16 cellular contexts compared by ENCODE assay signal in genomic region chr20:63361507-63362425, GRCh38. TPM values are rescaled to one million over a fixed set of nuclear protein-coding genes. Genes with fewer than 3 reads are reported as not detected.
DNase-seq lines count a peak whose midpoint lies in the region; ATAC-seq, FAIRE-seq and TF ChIP-seq lines count a peak whose summit lies in the region.
"Had no signal": no experiment of that assay in that cellular context is flagged by ENCODE, and none has a peak within 500 bp of the region (broad histone marks: within the 10 kb centered on the region; RNA-seq: fewer than 3 reads in every experiment).

No MANE protein-coding gene starts in this region.

- H3K27me3 ChIP-seq in H1 (replicated peaks in 1 of 4; ENCODE audit: control insufficient read depth in 3 of 4, extremely low read depth in 1 of 4, insufficient read depth in 3 of 4, low read length in 3 of 4): peaks cover 0 to 29% (median 18%) of the 10 kb centered on the region in 4 experiments; a peak in 6 of 7 replicates

- FAIRE-seq in H1 (lab: Jason Lieb, UNC): no peak
- FAIRE-seq: D721Med, islet of Langerhans had no signal

- H3K4me3 Mint-ChIP-seq in activated naive CD8-positive, alpha-beta T cell treated with anti-CD3 and anti-CD28 coated beads for 36 hours: no peak overlapping the region
- H3K4me3 Mint-ChIP-seq in activated naive CD8-positive, alpha-beta T cell treated with anti-CD3 and anti-CD28 coated beads, Interleukin-2, amount 50 U/mL, for 24 hours: no peak overlapping the region
- H3K4me3 Mint-ChIP-seq in stimulated activated memory B cell treated with anti-CD40 and anti-IgM and Interleukin-4, amounts not matched to agents 10 μg/mL and 1 μg/mL and 100 μg/mL, for 72 hours: no peak overlapping the region
- H3K4me3 Mint-ChIP-seq: HFFc6 had no signal

- TF ChIP-seq CTCF in H1 (IDR thresholded peaks at IDR 0.05; ENCODE audit: control extremely low read depth in 1 of 3, insufficient read depth in 1 of 3, low read depth in 1 of 3, low read length in 3 of 3): no peak

- H3K4me1 Mint-ChIP-seq in activated naive CD8-positive, alpha-beta T cell treated with anti-CD3 and anti-CD28 coated beads for 36 hours: no peaks in the 10 kb centered on the region
- H3K4me1 Mint-ChIP-seq in activated naive CD8-positive, alpha-beta T cell treated with anti-CD3 and anti-CD28 coated beads, Interleukin-2, amount 50 U/mL, for 24 hours: no peaks in the 10 kb centered on the region
- H3K4me1 Mint-ChIP-seq in stimulated activated memory B cell treated with anti-CD40 and anti-IgM and Interleukin-4, amounts not matched to agents 10 μg/mL and 1 μg/mL and 100 μg/mL, for 72 hours: peaks cover 7% of the 10 kb centered on the region

- no peak for ATAC-seq in activated naive CD8-positive, alpha-beta T cell treated with anti-CD3 and anti-CD28 coated beads, Interleukin-2, amount 50 U/mL, for 24 hours
- ATAC-seq in stimulated activated memory B cell treated with anti-CD40 and anti-IgM and Interleukin-4, amounts not matched to agents 10 μg/mL and 1 μg/mL and 100 μg/mL, for 72 hours: peak; percentile 12
- no peak for ATAC-seq in HG03280 (IDR thresholded peaks at IDR 0.05; ENCODE audit: unreplicated experiment)

- H4K5ac ChIP-seq in H1 (ENCODE audit: insufficient read length, low read depth, low read length): no peak overlapping the region

- peaks cover 43% of the 10 kb centered on the region for H3K27me3 Mint-ChIP-seq in activated naive CD8-positive, alpha-beta T cell treated with anti-CD3 and anti-CD28 coated beads for 36 hours
- peaks cover 18% of the 10 kb centered on the region for H3K27me3 Mint-ChIP-seq in activated naive CD8-positive, alpha-beta T cell treated with anti-CD3 and anti-CD28 coated beads, Interleukin-2, amount 50 U/mL, for 24 hours
- peaks cover 87% of the 10 kb centered on the region for H3K27me3 Mint-ChIP-seq in stimulated activated memory B cell treated with anti-CD40 and anti-IgM and Interleukin-4, amounts not matched to agents 10 μg/mL and 1 μg/mL and 100 μg/mL, for 72 hours

- no peaks in the 10 kb centered on the region for H3K9me3 Mint-ChIP-seq in activated naive CD8-positive, alpha-beta T cell treated with anti-CD3 and anti-CD28 coated beads for 36 hours
- no peaks in the 10 kb centered on the region for H3K9me3 Mint-ChIP-seq in activated naive CD8-positive, alpha-beta T cell treated with anti-CD3 and anti-CD28 coated beads, Interleukin-2, amount 50 U/mL, for 24 hours
- H3K9me3 Mint-ChIP-seq in stimulated activated memory B cell treated with anti-CD40 and anti-IgM and Interleukin-4, amounts not matched to agents 10 μg/mL and 1 μg/mL and 100 μg/mL, for 72 hours: no peaks in the 10 kb centered on the region
- H3K9me3 Mint-ChIP-seq: HFFc6 had no signal

- H3K36me3 Mint-ChIP-seq in activated naive CD8-positive, alpha-beta T cell treated with anti-CD3 and anti-CD28 coated beads for 36 hours: no peaks in the 10 kb centered on the region
- no peaks in the 10 kb centered on the region for H3K36me3 Mint-ChIP-seq in activated naive CD8-positive, alpha-beta T cell treated with anti-CD3 and anti-CD28 coated beads, Interleukin-2, amount 50 U/mL, for 24 hours (ENCODE audit: low read depth)
- no peaks in the 10 kb centered on the region for H3K36me3 Mint-ChIP-seq in stimulated activated memory B cell treated with anti-CD40 and anti-IgM and Interleukin-4, amounts not matched to agents 10 μg/mL and 1 μg/mL and 100 μg/mL, for 72 hours

- TF ChIP-seq RAD21 in H1 (IDR thresholded peaks at IDR 0.05 in 1 of 2, conservative IDR thresholded peaks at IDR 0.05 in 1 of 2; ENCODE audit: low read depth in 2 of 2, low read length in 2 of 2): no peak

- H3K14ac ChIP-seq in H1 (ENCODE audit: insufficient read length): no peak overlapping the region

- peak overlapping the region; percentile 97; the same call in 1 of the 2 replicates for H2BK20ac ChIP-seq in H1 (ENCODE audit: low read length)

- H3K23me2 ChIP-seq in H1 (ENCODE audit: low read depth, low read length): peaks cover 10% of the 10 kb centered on the region; the same call in 1 of the 2 replicates

- POLR2A ChIA-PET in H1 (lab: Charles Lee; ENCODE audit: partially characterized antibody): interaction anchor here (0.8 to 1.8 kb wide), 7 partner anchors 10 to 155 kb away, joined by 3 to 9 read pairs (median 3); partner anchors contain the start of gene NKAIN4

- no peaks in the 10 kb centered on the region for H3K79me1 ChIP-seq in H1 (ENCODE audit: low read depth, low read length)

- H2AK5ac ChIP-seq in H1 (ENCODE audit: low read depth, low read length): no peak overlapping the region

- H3K4me3 ChIP-seq in H1 (ENCODE audit: extremely low read depth in 1 of 4, insufficient read depth in 2 of 4, low read depth in 3 of 4, low read length in 4 of 4): peak overlapping the region; percentile 32 to 64 (median 50)
- H3K4me3 ChIP-seq: smooth muscle cell had no signal

- peak overlapping the region; percentile 85 for H4K91ac ChIP-seq in H1 (replicated peaks; ENCODE audit: insufficient read length, low read length)

- no peaks in the 10 kb centered on the region for H3K79me2 ChIP-seq in H1 (ENCODE audit: control insufficient read depth in 1 of 2, insufficient read depth in 2 of 2, low read length in 2 of 2)

- H4K8ac ChIP-seq in H1 (ENCODE audit: extremely low read depth, insufficient read depth, low read length): peak overlapping the region; percentile 68; the same call in 1 of the 2 replicates

- TF ChIP-seq EP300 in H1 (IDR thresholded peaks at IDR 0.05; ENCODE audit: borderline replicate concordance in 1 of 2, low read depth in 2 of 2, low read length in 2 of 2): no peak

- 0 out of 2 replicates have a peak overlapping the region, but pooled peaks have one; percentile 5 for H2AFZ ChIP-seq in H1 (ENCODE audit: low read length)

- peaks cover 0 to 21% (median 15%) of the 10 kb centered on the region in 4 experiments; a peak in 6 of 7 replicates for H3K4me1 ChIP-seq in H1 (replicated peaks in 1 of 4; ENCODE audit: control insufficient read depth in 3 of 4, insufficient read depth in 4 of 4, low read length in 3 of 4)

- peaks cover 0 to 4% of the 10 kb centered on the region in 2 experiments for H4K20me1 ChIP-seq in H1 (replicated peaks in 1 of 2; ENCODE audit: control insufficient read depth in 1 of 2, insufficient read depth in 2 of 2, low read length in 2 of 2)

- peak; percentile 22 for DNase-seq in activated naive CD8-positive, alpha-beta T cell treated with anti-CD3 and anti-CD28 coated beads for 36 hours
- DNase-seq in activated naive CD8-positive, alpha-beta T cell treated with anti-CD3 and anti-CD28 coated beads, Interleukin-2, amount 50 U/mL, for 24 hours: no peak
- DNase-seq in NCI-H2107 (lab: John Stamatoyannopoulos, UW): peak; percentile 77
- DNase-seq in H1 (ENCODE audit: low read depth in 1 of 2, low spot score in 2 of 2): peak in 1 of 2 experiments; percentile 74
- no peak for DNase-seq in midbrain (lab: John Stamatoyannopoulos, UW)
- DNase-seq in AG20443 (ENCODE audit: low spot score): no peak
- DNase-seq: foreskin melanocyte, HFFc6, Kasumi-1, NCI-H2081 had no signal

- H3K9me3 ChIP-seq in H1 (ENCODE audit: insufficient read depth in 2 of 2, low read depth in 1 of 2, low read length in 1 of 2): no peaks in the 10 kb centered on the region

- H3K18ac ChIP-seq in H1 (ENCODE audit: extremely low read depth, low read length): peak overlapping the region; percentile 83

- peak overlapping the region; percentile 44; the same call in 1 of the 2 replicates for H2BK5ac ChIP-seq in H1 (ENCODE audit: low read depth, low read length)

- H3K27ac Mint-ChIP-seq in activated naive CD8-positive, alpha-beta T cell treated with anti-CD3 and anti-CD28 coated beads for 36 hours: no peak overlapping the region
- H3K27ac Mint-ChIP-seq in activated naive CD8-positive, alpha-beta T cell treated with anti-CD3 and anti-CD28 coated beads, Interleukin-2, amount 50 U/mL, for 24 hours: no peak overlapping the region
- H3K27ac Mint-ChIP-seq in stimulated activated memory B cell treated with anti-CD40 and anti-IgM and Interleukin-4, amounts not matched to agents 10 μg/mL and 1 μg/mL and 100 μg/mL, for 72 hours: no peak overlapping the region
- H3K27ac Mint-ChIP-seq: HFFc6 had no signal

- H3K56ac ChIP-seq in H1 (replicated peaks; ENCODE audit: insufficient read length, low read depth, low read length): peak overlapping the region; percentile 12

- no peak overlapping the region for H2BK120ac ChIP-seq in H1 (replicated peaks; ENCODE audit: low read depth, low read length)

- CTCF ChIA-PET in H1 (lab: Charles Lee; ENCODE audit: partially characterized antibody): interaction anchor here (0.6 to 8.1 kb wide), 15 partner anchors 9 to 179 kb away, joined by 3 to 85 read pairs (median 3); partner anchors contain the start of gene COL20A1

- H3K9ac ChIP-seq in H1 (replicated peaks in 1 of 4; ENCODE audit: extremely low read depth in 1 of 4, low read depth in 3 of 4, low read length in 3 of 4): no peak overlapping the region

- H3K27ac ChIP-seq in H1 (ENCODE audit: low read depth, low read length): no peak overlapping the region

- H3K36me3 ChIP-seq in H1 (ENCODE audit: control insufficient read depth in 2 of 4, insufficient read depth in 4 of 4, low read length in 3 of 4): no peaks in the 10 kb centered on the region

- peak overlapping the region; percentile 84; the same call in 1 of the 2 replicates for H2BK12ac ChIP-seq in H1 (ENCODE audit: low read depth, low read length)

- WGBS in H1 (ENCODE audit: extremely low coverage in 1 of 2, insufficient coverage in 1 of 2, insufficient read length in 1 of 2, insufficient replicate concordance in 2 of 2, low coverage in 1 of 2, low lambda C conversion rate in 2 of 2, missing lambda C conversion rate in 1 of 2), 2 experiments: 7% methylated on average over 35 of the region's 51 CpGs; no CpG with 5 or more reads in 1 of the 2 experiments

- H3K23ac ChIP-seq in H1 (ENCODE audit: insufficient read length): no peak overlapping the region

- peak overlapping the region; percentile 72; the same call in 1 of the 2 replicates for H2BK15ac ChIP-seq in H1 (ENCODE audit: low read length)

- H3K4me2 ChIP-seq in H1 (ENCODE audit: insufficient read depth in 1 of 2, low read depth in 2 of 2, low read length in 2 of 2): peak overlapping the region; percentile 79 to 81

- TF ChIP-seq POLR2A in H1 (IDR thresholded peaks at IDR 0.05; ENCODE audit: control extremely low read depth in 1 of 2, low read depth in 2 of 2, low read length in 2 of 2): no peak

- peak overlapping the region; percentile 39 for H3K4ac ChIP-seq in H1 (replicated peaks; ENCODE audit: insufficient read length, low read depth, low read length)

RNA-seq across cellular contexts. Expression of gene CHRNA4, which starts 0.6 kb away (rescaled TPM):
- not detected for total RNA-seq in activated naive CD8-positive, alpha-beta T cell treated with anti-CD3 and anti-CD28 coated beads for 36 hours
- total RNA-seq in H1 (2021; fragmentation: NEBNext Ultra II Directional; extraction: Animal tissue kit (Norgen Biotek cat#: 25700)): 2.7 and 5.7 TPM in 2 replicates
- 4.3 and 5.0 TPM in 2 replicates for polyA plus RNA-seq in H1 (2011; rRNA removed)
- 1.8 TPM for polyA plus RNA-seq in H1 (2011; cell fraction: cytosol; rRNA removed)
- polyA plus RNA-seq in H1 (2011; cell fraction: nucleus; rRNA removed): 4.9 TPM
- polyA plus RNA-seq in H1 (2012, experiment 1 of 2): 2.0 to 4.0 TPM (median 2.5 TPM) in 4 replicates
- polyA plus RNA-seq in H1 (2012, experiment 2 of 2): 1.6 TPM
- 4.1 TPM for polyA plus RNA-seq in H1 (2013, experiment 1 of 2)
- polyA plus RNA-seq in H1 (2013, experiment 2 of 2): 3.8 TPM
- polyA minus RNA-seq in H1 (2011; rRNA and poly(A)+ RNA removed): 5.6 and 11.1 TPM in 2 replicates
- polyA minus RNA-seq in H1 (2011; cell fraction: cytosol; rRNA and poly(A)+ RNA removed): 8.4 TPM
- polyA minus RNA-seq in H1 (2011; cell fraction: nucleus; rRNA and poly(A)+ RNA removed): 4.4 TPM
- total RNA-seq: HFFc6, omental fat pad, smooth muscle cell had no signal

Comparison
In these comparisons a context has a peak if more than half of its experiments do, and no peak if none do; other contexts are left out.
1. DNase-seq: peak in activated naive CD8-positive, alpha-beta T cell treated with anti-CD3 and anti-CD28 coated beads for 36 hours (single experiment) and NCI-H2107 (single experiment); none in activated naive CD8-positive, alpha-beta T cell treated with anti-CD3 and anti-CD28 coated beads, Interleukin-2, amount 50 U/mL, for 24 hours (single experiment), midbrain (single experiment) and AG20443 (single experiment).